Comparison of ENCODE assay signal across 8 cellular contexts in the genomic region with DNA sequence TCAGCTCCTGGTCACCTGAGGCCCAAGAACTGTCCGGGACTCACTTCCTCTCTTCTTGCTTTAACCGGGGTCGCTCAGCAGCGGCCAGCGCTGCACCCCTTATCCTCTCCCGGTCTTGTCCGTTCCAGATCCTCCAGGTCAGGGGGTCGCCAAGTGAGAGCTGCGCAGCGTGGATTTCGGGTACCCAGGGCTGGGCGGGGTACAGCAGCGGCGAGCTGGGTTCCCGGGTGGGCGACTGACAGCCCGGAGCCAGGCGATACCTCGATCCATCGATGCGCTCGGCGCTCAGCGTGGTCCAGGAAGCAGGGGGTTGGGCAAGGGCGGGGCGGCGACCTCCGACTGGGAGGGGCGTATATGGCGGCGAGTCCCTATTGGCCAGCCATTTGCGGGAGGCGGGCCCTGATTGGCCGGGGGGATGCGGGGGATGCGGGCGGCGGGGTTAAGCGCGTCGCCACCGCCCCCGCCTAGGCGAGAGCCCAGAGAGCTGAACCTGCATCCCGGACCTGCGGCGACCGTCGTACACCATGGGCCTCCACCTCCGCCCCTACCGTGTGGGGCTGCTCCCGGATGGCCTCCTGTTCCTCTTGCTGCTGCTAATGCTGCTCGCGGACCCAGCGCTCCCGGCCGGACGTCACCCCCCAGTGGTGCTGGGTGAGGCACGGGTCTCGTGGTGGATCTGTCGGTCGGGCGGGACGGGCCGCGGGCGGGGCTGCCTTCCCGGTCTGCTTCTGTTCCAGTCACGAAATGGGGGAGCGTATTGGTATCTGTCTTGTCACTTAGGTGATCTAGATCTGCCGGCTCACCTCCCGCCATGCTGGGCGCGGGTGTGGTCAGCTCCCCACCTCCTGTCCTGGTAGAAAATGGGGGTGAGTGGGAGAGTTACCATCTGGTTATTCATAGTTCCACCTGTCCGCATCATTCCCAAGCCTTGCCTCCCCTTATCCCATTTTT. TPM values are rescaled to one million over a fixed set of nuclear protein-coding genes. Genes with fewer than 3 reads are reported as not detected.
A peak's percentile ranks its signal among the peaks of the same experiment; 100 is the strongest.
DNase-seq lines count a peak whose midpoint lies in the region; ATAC-seq lines count a peak whose summit lies in the region.

A gene with protein sequence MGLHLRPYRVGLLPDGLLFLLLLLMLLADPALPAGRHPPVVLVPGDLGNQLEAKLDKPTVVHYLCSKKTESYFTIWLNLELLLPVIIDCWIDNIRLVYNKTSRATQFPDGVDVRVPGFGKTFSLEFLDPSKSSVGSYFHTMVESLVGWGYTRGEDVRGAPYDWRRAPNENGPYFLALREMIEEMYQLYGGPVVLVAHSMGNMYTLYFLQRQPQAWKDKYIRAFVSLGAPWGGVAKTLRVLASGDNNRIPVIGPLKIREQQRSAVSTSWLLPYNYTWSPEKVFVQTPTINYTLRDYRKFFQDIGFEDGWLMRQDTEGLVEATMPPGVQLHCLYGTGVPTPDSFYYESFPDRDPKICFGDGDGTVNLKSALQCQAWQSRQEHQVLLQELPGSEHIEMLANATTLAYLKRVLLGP (plus strand): TSS at position 471 of the 951 bp plus-strand sequence. CDS start 54 bp downstream, at position 525.

- peaks cover 27% of the 10 kb centered on the region for H3K4me1 Mint-ChIP-seq in activated CD8-positive, alpha-beta T cell treated with anti-CD3 and anti-CD28 coated beads, Interleukin-2, amount 10 ng/mL, durations not matched to agents 7 days and 5 days (ENCODE audit: low read depth)

- CTCF ChIA-PET in activated CD8-positive, alpha-beta T cell treated with anti-CD3 and anti-CD28 coated beads, Interleukin-2, amount 10 ng/mL, durations not matched to agents 7 days and 5 days (lab: Charles Lee), result interaction anchor here (1.0 to 5.0 kb wide), 5 partner anchors 18 to 110 kb away, joined by 3 to 48 read pairs (median 6); a partner anchor contains a TSS

- no peaks in the 10 kb centered on the region for H3K9me3 Mint-ChIP-seq in activated CD8-positive, alpha-beta T cell treated with anti-CD3 and anti-CD28 coated beads, Interleukin-2, amount 10 ng/mL, durations not matched to agents 7 days and 5 days (ENCODE audit: insufficient read depth)

- POLR2A ChIA-PET in activated CD8-positive, alpha-beta T cell treated with anti-CD3 and anti-CD28 coated beads, Interleukin-2, amount 10 ng/mL, durations not matched to agents 7 days and 5 days (lab: Charles Lee), result interaction anchor here (0.5 to 2.8 kb wide), 5 partner anchors 9 to 228 kb away, joined by 3 to 8 read pairs (median 3); a partner anchor contains a TSS

- peak within 1 kb of the TSS; percentile 78 for H3K27ac Mint-ChIP-seq in activated CD8-positive, alpha-beta T cell treated with anti-CD3 and anti-CD28 coated beads, Interleukin-2, amount 10 ng/mL, durations not matched to agents 7 days and 5 days

- H3K36me3 Mint-ChIP-seq in activated CD8-positive, alpha-beta T cell treated with anti-CD3 and anti-CD28 coated beads, Interleukin-2, amount 10 ng/mL, durations not matched to agents 7 days and 5 days (ENCODE audit: low read depth), result peaks cover 4% of the 10 kb centered on the region

- ATAC-seq in HG03432 (IDR thresholded peaks at IDR 0.05; ENCODE audit: unreplicated experiment), result peak; percentile 83
- peak; percentile 97 for ATAC-seq in activated CD8-positive, alpha-beta T cell treated with anti-CD3 and anti-CD28 coated beads, Interleukin-2, amount 10 ng/mL, durations not matched to agents 7 days and 5 days

- no peaks in the 10 kb centered on the region for H3K27me3 Mint-ChIP-seq in activated CD8-positive, alpha-beta T cell treated with anti-CD3 and anti-CD28 coated beads, Interleukin-2, amount 10 ng/mL, durations not matched to agents 7 days and 5 days (ENCODE audit: low read depth)

- peak within 1 kb of the TSS; percentile 95 for H3K4me3 Mint-ChIP-seq in activated CD8-positive, alpha-beta T cell treated with anti-CD3 and anti-CD28 coated beads, Interleukin-2, amount 10 ng/mL, durations not matched to agents 7 days and 5 days

- peak; percentile 75 to 96 (median 90) for DNase-seq in C1 segment of cervical spinal cord (lab: John Stamatoyannopoulos, UW)
- peak; percentile 91 for DNase-seq in GM19238 (ENCODE audit: insufficient read length, low spot score)
- DNase-seq in NCI-H82 treated with DMSO at 0.1 percent for 48 hours (lab: John Stamatoyannopoulos, UW; ENCODE audit: unreplicated experiment), result peak; percentile 51
- peak; percentile 97 for DNase-seq in activated CD8-positive, alpha-beta T cell treated with anti-CD3 and anti-CD28 coated beads, Interleukin-2, amount 10 ng/mL, durations not matched to agents 7 days and 5 days
- peak; percentile 95 for DNase-seq in effector CD8-positive, alpha-beta T cell (lab: John Stamatoyannopoulos, UW)
- peak; percentile 93 for DNase-seq in medulla oblongata (ENCODE audit: extremely low spot score)
- DNase-seq in stimulated activated CD4-positive, alpha-beta T cell treated with anti-CD3 and anti-CD28 coated beads, TNF-alpha, amount 100 ng/mL, for 4 hours (ENCODE audit: low read depth in 3 of 3), result peak; percentile 95 to 97 (median 97)

RNA-seq across cellular contexts. Expression of the gene that starts here (rescaled TPM):
- total RNA-seq in activated CD8-positive, alpha-beta T cell treated with anti-CD3 and anti-CD28 coated beads, Interleukin-2, amount 10 ng/mL, durations not matched to agents 7 days and 5 days, result 1 to 10 TPM; 8.6 to 9.4 TPM

Comparison
In these comparisons a context has a peak if more than half of its experiments do, and no peak if none do; other contexts are left out.
1. Peak in every context shown above with its lines: DNase-seq and ATAC-seq.